ENCODE assay signal across 2 cellular contexts in the genomic region with DNA sequence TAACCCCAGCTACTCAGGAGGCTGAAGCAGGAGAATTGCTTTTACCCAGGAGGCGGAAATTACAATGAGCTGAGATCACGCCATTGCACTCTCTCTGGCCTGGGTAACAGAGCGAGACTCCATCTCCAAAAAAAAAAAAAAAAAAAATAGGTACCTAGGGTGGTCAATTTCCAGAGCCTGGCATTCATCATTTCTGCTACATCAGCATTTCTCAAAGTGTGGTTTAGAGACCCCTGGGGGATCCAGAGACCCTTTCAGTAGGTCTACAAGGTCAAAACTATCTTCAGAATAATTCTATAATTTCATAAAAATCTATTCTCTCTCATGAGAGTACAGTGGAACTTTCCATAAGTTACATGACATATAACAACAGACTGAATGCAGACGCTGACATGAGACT.
A peak's percentile ranks its signal among the peaks of the same experiment; 100 is the strongest.
TF ChIP-seq lines count a peak whose summit lies in the region.

No MANE protein-coding gene starts in this region.

TF ChIP-seq in HepG2, 621 proteins besides CTCF, POLR2A, EP300 and RAD21:
- TF ChIP-seq ZNF331 (CRISPR knock-in tag; IDR thresholded peaks at IDR 0.05) = no peak
- TF ChIP-seq FOXK2 (IDR thresholded peaks at IDR 0.05) = no peak
- no peak for TF ChIP-seq SMAD1 (CRISPR knock-in tag; IDR thresholded peaks at IDR 0.05; ENCODE audit: borderline replicate concordance, low read depth)
- peak; percentile 96 for TF ChIP-seq MAFF (IDR thresholded peaks at IDR 0.05; ENCODE audit: low read depth, low read length)
- TF ChIP-seq KLF11 (CRISPR knock-in tag; IDR thresholded peaks at IDR 0.05) = no peak
- TF ChIP-seq SYNCRIP (IDR thresholded peaks at IDR 0.05; ENCODE audit: insufficient read depth, low read depth, low read length) = no peak
- TF ChIP-seq ZNF383 (CRISPR knock-in tag; IDR thresholded peaks at IDR 0.05; ENCODE audit: borderline replicate concordance) = no peak
- TF ChIP-seq MAFK (conservative IDR thresholded peaks at IDR 0.05 in 1 of 2, IDR thresholded peaks at IDR 0.05 in 1 of 2; ENCODE audit: low read length in 2 of 2) = peak; percentile 94 to 97
- TF ChIP-seq ZNF589 (CRISPR knock-in tag; conservative IDR thresholded peaks at IDR 0.05) = no peak

TF ChIP-seq in H1, 55 proteins besides CTCF, POLR2A, EP300 and RAD21:
- TF ChIP-seq SP4 (IDR thresholded peaks at IDR 0.05; ENCODE audit: low read length) = no peak
- peak; percentile 85 for TF ChIP-seq MAFK (IDR thresholded peaks at IDR 0.05; ENCODE audit: low read depth, low read length)
